In genomic region chr7:108526768-108527017, GRCh38 we compare ENCODE assay signal across 8 cellular contexts. TPM values are rescaled to one million over a fixed set of nuclear protein-coding genes. Genes with fewer than 3 reads are reported as not detected.
A peak's percentile ranks its signal among the peaks of the same experiment; 100 is the strongest.
DNase-seq lines count a peak whose midpoint lies in the region; ATAC-seq, FAIRE-seq and TF ChIP-seq lines count a peak whose summit lies in the region.

No MANE protein-coding gene starts in this region.

- H3K27me3 ChIP-seq in foreskin keratinocyte (no peaks in the 10 kb centered on the region), skeletal muscle satellite cell (ENCODE audit: control insufficient read depth, insufficient read depth, low read length) (no peaks in the 10 kb centered on the region)

- H3K27ac ChIP-seq in foreskin keratinocyte, result peak overlapping the region; percentile 89

- H3K9ac ChIP-seq in skeletal muscle satellite cell (ENCODE audit: low read depth, low read length), result peak overlapping the region; percentile 93

- no peak for ATAC-seq in foreskin keratinocyte

- TF ChIP-seq POLR2A in GM12891 (IDR thresholded peaks at IDR 0.05; ENCODE audit: low read depth, low read length), result no peak

- H3K4me2 ChIP-seq in skeletal muscle satellite cell (ENCODE audit: low read length), result peak overlapping the region; percentile 96

- H3K36me3 ChIP-seq in skeletal muscle satellite cell (ENCODE audit: insufficient read depth, low read length), result no peaks in the 10 kb centered on the region

- TF ChIP-seq CTCF in WI38 (IDR thresholded peaks at IDR 0.05; ENCODE audit: low read depth, low read length), result no peak
- TF ChIP-seq CTCF in foreskin keratinocyte (conservative IDR thresholded peaks at IDR 0.05), result no peak

- H3K4me3 ChIP-seq in WI38 (ENCODE audit: low read depth, low read length) (peak overlapping the region; percentile 73), skeletal muscle satellite cell (ENCODE audit: low read length) (peak overlapping the region; percentile 89)

- FAIRE-seq in GM19239 (lab: Jason Lieb, UNC) (peak; percentile 49), GM12891 (lab: Jason Lieb, UNC) (no peak)

- H3K4me1 ChIP-seq in foreskin keratinocyte, result peaks cover 5% of the 10 kb centered on the region
- H3K4me1 ChIP-seq in skeletal muscle satellite cell (ENCODE audit: control insufficient read depth, insufficient read depth, low read length), result peaks cover 18% of the 10 kb centered on the region

- H3K9me3 ChIP-seq in skeletal muscle satellite cell (replicated peaks; ENCODE audit: low read length), result no peaks in the 10 kb centered on the region

- no peak for DNase-seq in GM19239 (ENCODE audit: insufficient read length, low spot score)
- no peak for DNase-seq in foreskin keratinocyte
- no peak for DNase-seq in NCI-H187 (lab: John Stamatoyannopoulos, UW)
- no peak for DNase-seq in GM12891 (ENCODE audit: insufficient read length, low spot score)
- DNase-seq in DMS53 (lab: John Stamatoyannopoulos, UW), result no peak
- no peak for DNase-seq in NCI-H1092 (lab: John Stamatoyannopoulos, UW)

TF ChIP-seq in GM12891, 5 proteins besides CTCF, POLR2A, EP300 and RAD21:
- TF ChIP-seq POLR2AphosphoS5 (IDR thresholded peaks at IDR 0.05; ENCODE audit: low read depth, low read length), result no peak
- TF ChIP-seq POU2F2 (IDR thresholded peaks at IDR 0.05; ENCODE audit: low read depth, low read length), result no peak
- no peak for TF ChIP-seq TAF1 (IDR thresholded peaks at IDR 0.05; ENCODE audit: low read depth, low read length)
- TF ChIP-seq SPI1 (IDR thresholded peaks at IDR 0.05; ENCODE audit: low read depth, low read length), result no peak
- TF ChIP-seq PAX5 (IDR thresholded peaks at IDR 0.05; ENCODE audit: insufficient read depth, low read length, severe bottlenecking), result no peak
TF ChIP-seq in GM12891: peak in this region for 0.

RNA-seq across cellular contexts. Expression of gene PNPLA8, which starts 0.8 kb away (rescaled TPM):
- 16.5 and 17.4 TPM in 2 replicates for total RNA-seq in foreskin keratinocyte
- 5.4 and 7.1 TPM in 2 replicates for polyA plus RNA-seq in foreskin keratinocyte
- total RNA-seq in skeletal muscle satellite cell (2012; rRNA removed), result 19.9 and 25.6 TPM in 2 replicates
- polyA plus RNA-seq in GM12891 (2012; ENCODE audit: low read depth, missing spikeins), result 7.9 TPM

RNA-seq across cellular contexts. Expression of gene THAP5, which starts 42.8 kb away (rescaled TPM):
- total RNA-seq in foreskin keratinocyte, result 20.7 and 21.6 TPM in 2 replicates
- polyA plus RNA-seq in foreskin keratinocyte, result 6.0 and 6.9 TPM in 2 replicates
- total RNA-seq in skeletal muscle satellite cell (2012; rRNA removed), result 15.5 and 18.8 TPM in 2 replicates
- polyA plus RNA-seq in GM12891 (2012; ENCODE audit: low read depth, missing spikeins), result 6.6 TPM

RNA-seq across cellular contexts. Expression of gene DNAJB9, which starts 43.0 kb away (rescaled TPM):
- 12.4 and 15.6 TPM in 2 replicates for total RNA-seq in foreskin keratinocyte
- 8.7 and 9.6 TPM in 2 replicates for polyA plus RNA-seq in foreskin keratinocyte
- 20.3 and 21.3 TPM in 2 replicates for total RNA-seq in skeletal muscle satellite cell (2012; rRNA removed)
- 7.7 TPM for polyA plus RNA-seq in GM12891 (2012; ENCODE audit: low read depth, missing spikeins)
